Comparison of ENCODE assay signal across 8 cellular contexts in the genomic region with DNA sequence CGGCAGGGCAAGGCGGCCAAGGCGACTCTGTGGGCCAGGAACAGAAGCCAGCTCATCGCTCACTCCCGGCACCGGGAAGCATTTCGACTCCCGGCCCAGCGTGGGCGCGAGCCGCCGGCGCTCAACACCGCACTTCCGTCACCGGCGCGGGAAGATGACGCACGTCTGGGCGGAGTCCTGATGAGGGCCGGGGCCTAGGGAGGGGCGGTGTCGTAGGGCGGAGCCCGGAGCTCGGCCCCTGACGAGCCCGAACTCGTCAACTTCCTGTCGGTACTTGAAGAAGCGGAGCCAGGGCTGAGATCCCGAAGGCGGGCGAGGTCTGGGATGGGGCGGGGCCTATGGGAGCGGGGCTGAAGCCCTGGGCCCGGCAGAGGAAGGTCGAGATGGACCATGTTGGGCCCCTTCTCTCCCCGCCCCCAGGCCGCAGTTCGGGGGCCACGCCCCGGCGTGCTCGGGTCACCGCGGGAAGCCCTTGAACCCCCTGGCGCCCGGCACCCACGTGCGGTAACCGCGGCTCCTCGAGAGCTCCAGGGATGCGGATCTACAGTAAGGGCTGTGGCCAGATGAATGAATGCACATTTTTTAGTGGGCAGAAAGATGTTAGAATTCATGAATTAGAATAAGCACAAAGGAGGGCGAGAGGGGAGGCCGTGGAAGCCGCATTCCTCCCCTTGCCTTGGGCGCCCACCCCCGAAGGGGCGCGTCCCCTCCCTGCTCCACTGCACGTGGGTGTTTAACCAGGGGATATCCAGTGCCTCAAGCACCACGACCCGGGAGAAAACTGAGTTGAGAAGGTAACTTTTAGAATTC. TPM values are rescaled to one million over a fixed set of nuclear protein-coding genes. Genes with fewer than 3 reads are reported as not detected.
A peak's percentile ranks its signal among the peaks of the same experiment; 100 is the strongest.
DNase-seq lines count a peak whose midpoint lies in the region; ATAC-seq lines count a peak whose summit lies in the region.

A gene with protein sequence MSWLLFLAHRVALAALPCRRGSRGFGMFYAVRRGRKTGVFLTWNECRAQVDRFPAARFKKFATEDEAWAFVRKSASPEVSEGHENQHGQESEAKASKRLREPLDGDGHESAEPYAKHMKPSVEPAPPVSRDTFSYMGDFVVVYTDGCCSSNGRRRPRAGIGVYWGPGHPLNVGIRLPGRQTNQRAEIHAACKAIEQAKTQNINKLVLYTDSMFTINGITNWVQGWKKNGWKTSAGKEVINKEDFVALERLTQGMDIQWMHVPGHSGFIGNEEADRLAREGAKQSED (minus strand): TSS at position 129 of the 810 bp plus-strand sequence. CDS start 73 bp downstream, at position 56.

- ATAC-seq in GM19023 (IDR thresholded peaks at IDR 0.05; ENCODE audit: unreplicated experiment) (peak; percentile 94), HG03280 (IDR thresholded peaks at IDR 0.05; ENCODE audit: unreplicated experiment) (peak; percentile 97)

- H3K27me3 Mint-ChIP-seq in immature natural killer cell (ENCODE audit: low read depth in 3 of 3): peaks cover 0 to 9% (median 3%) of the 10 kb centered on the region in 3 donors

- peak within 1 kb of the TSS; percentile 90 to 92 (median 91) for H3K4me3 Mint-ChIP-seq in immature natural killer cell

- peak within 1 kb of the TSS; percentile 91 to 97 (median 94) for H3K27ac Mint-ChIP-seq in immature natural killer cell

- H3K4me1 Mint-ChIP-seq in immature natural killer cell: peaks cover 22 to 49% of the 10 kb centered on the region in 2 donors

- no peaks in the 10 kb centered on the region for H3K9me3 Mint-ChIP-seq in immature natural killer cell

- H3K36me3 Mint-ChIP-seq in immature natural killer cell: peaks cover 3 to 16% (median 11%) of the 10 kb centered on the region in 3 donors

- DNase-seq in AG08396 (ENCODE audit: low spot score) (peak; percentile 100), NCI-H345 treated with DMSO at 0.1 percent for 48 hours (lab: John Stamatoyannopoulos, UW; ENCODE audit: unreplicated experiment) (peak; percentile 97), immature natural killer cell (peak; percentile 96 to 97 (median 97)), smooth muscle cell of the brain vasculature (ENCODE audit: low read depth, low spot score) (peak; percentile 97)
- peak; percentile 95 to 99 (median 97) for DNase-seq in activated CD4-positive, CD25-positive, alpha-beta regulatory T cell (lab: John Stamatoyannopoulos, UW)
- DNase-seq in central memory CD4-positive, alpha-beta T cell: peak; percentile 95

RNA-seq across cellular contexts. Expression of the gene that starts here (rescaled TPM):
- 10 to 100 TPM; 26.6 to 43.2 (median 41.6) TPM for polyA plus RNA-seq in immature natural killer cell

Comparison
In these comparisons a context has a peak if more than half of its experiments do, and no peak if none do; other contexts are left out.
1. Peak in every context shown above with its lines: DNase-seq and ATAC-seq.